Comparison of ENCODE assay signal across 8 cellular contexts in the genomic region with DNA sequence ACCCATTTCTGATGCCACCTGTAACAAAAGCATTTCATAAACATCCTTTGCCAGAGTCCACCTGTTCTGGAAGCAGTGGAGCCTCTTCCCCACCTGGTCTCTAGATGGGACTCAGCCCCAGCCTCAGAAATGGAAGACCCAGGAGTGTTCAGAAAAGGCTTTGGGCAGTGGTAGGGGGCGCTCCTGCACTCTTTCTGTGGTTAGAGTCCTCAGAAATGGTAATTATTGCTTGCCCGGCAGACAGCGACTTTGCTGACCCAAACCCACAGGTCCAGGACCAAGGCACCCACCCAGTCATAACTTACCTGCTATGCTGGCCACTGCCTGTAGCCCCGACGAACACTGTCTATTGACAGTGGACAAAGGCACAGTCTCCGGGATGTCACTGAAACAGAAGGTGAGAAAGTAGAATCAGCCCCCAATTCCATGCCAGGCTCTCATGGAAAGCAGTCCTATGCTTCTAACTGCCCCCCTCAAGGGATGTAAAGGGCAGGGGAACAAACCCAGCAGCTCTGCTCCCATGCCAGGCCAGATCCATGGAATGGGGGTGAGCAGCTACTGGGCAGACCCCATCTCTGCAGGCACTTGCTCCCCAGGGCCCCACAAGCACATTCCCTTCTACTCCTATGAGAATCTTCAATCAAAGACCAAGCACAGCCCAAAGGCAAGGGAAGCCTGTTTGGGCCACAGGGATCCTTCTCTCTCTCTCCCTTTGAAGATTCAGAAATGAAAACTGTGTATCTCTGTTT. TPM values are rescaled to one million over a fixed set of nuclear protein-coding genes. Genes with fewer than 3 reads are reported as not detected.
DNase-seq lines count a peak whose midpoint lies in the region; ATAC-seq and TF ChIP-seq lines count a peak whose summit lies in the region.

No MANE protein-coding gene starts in this region.

- H3K27ac Mint-ChIP-seq in CD8-positive, alpha-beta memory T cell = peak overlapping the region; percentile 33 to 89 (median 52)

- H3K4me1 ChIP-seq in CD8-positive, alpha-beta memory T cell (ENCODE audit: insufficient read depth, low read length) = peaks cover 10% of the 10 kb centered on the region
- peaks cover 23 to 86% (median 70%) of the 10 kb centered on the region in 4 donors for H3K4me1 ChIP-seq in liver (ENCODE audit: control insufficient read depth in 4 of 4, insufficient read depth in 4 of 4, low read length in 3 of 4)

- peak; percentile 45 to 56 for TF ChIP-seq RAD21 in liver (IDR thresholded peaks at IDR 0.05)

- peaks cover 53% of the 10 kb centered on the region for H3K36me3 ChIP-seq in CD8-positive, alpha-beta memory T cell (ENCODE audit: insufficient read depth, low read length)
- H3K36me3 ChIP-seq in liver (ENCODE audit: control insufficient read depth in 4 of 4, insufficient read depth in 3 of 4, low read depth in 1 of 4, low read length in 3 of 4) = peaks cover 16 to 44% (median 34%) of the 10 kb centered on the region in 4 donors

- peaks cover 38 to 61% (median 52%) of the 10 kb centered on the region in 3 donors for H3K4me1 Mint-ChIP-seq in CD8-positive, alpha-beta memory T cell

- H3K27me3 ChIP-seq in CD8-positive, alpha-beta memory T cell (ENCODE audit: insufficient read depth, low read length, poor library complexity, severe bottlenecking) = no peaks in the 10 kb centered on the region
- no peaks in the 10 kb centered on the region for H3K27me3 ChIP-seq in liver (ENCODE audit: control insufficient read depth in 4 of 4, insufficient read depth in 4 of 4, low read length in 3 of 4)

- H3K9me3 Mint-ChIP-seq in CD8-positive, alpha-beta memory T cell = no peaks in the 10 kb centered on the region

- 54% methylated on average over 6 of the region's 6 CpGs for WGBS in liver

- CTCF ChIA-PET in CD8-positive, alpha-beta memory T cell (lab: Charles Lee) = interaction anchor here (0.9 to 1.4 kb wide), 3 partner anchors 11 to 348 kb away, joined by 3 read pairs; no protein-coding TSS in a partner anchor

- ATAC-seq in HG03135 (IDR thresholded peaks at IDR 0.05; ENCODE audit: unreplicated experiment) (no peak), GM18511 (IDR thresholded peaks at IDR 0.05; ENCODE audit: unreplicated experiment) (no peak), HG03159 (IDR thresholded peaks at IDR 0.05; ENCODE audit: unreplicated experiment) (no peak)

- H3K27me3 Mint-ChIP-seq in CD8-positive, alpha-beta memory T cell = no peaks in the 10 kb centered on the region

- H3K27ac ChIP-seq in CD8-positive, alpha-beta memory T cell (ENCODE audit: low read depth, low read length) = no peak overlapping the region
- H3K27ac ChIP-seq in liver (ENCODE audit: low read depth in 1 of 2, low read length in 2 of 2) = peak overlapping the region; percentile 77 to 84

- H3K4me3 Mint-ChIP-seq in CD8-positive, alpha-beta memory T cell = no peak overlapping the region

- H3K9ac ChIP-seq in liver (ENCODE audit: low read depth in 1 of 2, low read length in 2 of 2) = no peak overlapping the region

- POLR2A ChIA-PET in CD8-positive, alpha-beta memory T cell (lab: Charles Lee) = no interaction called here

- H3K4me3 ChIP-seq in CD8-positive, alpha-beta memory T cell (ENCODE audit: low read length) = no peak overlapping the region
- H3K4me3 ChIP-seq in liver (ENCODE audit: low read depth in 1 of 3, low read length in 3 of 3) = no peak overlapping the region

- no peak for DNase-seq in CD8-positive, alpha-beta memory T cell
- DNase-seq in HuH-7 (ENCODE audit: low spot score) (peak; percentile 66), NCI-H1092 treated with DMSO at 0.1 percent for 48 hours (lab: John Stamatoyannopoulos, UW) (no peak)
- DNase-seq in activated T-cell treated with anti-CD3 and anti-CD28 coated beads, Interleukin-2, amount 50 U/mL, for 48 hours = peak; percentile 43 to 49

- H3K36me3 Mint-ChIP-seq in CD8-positive, alpha-beta memory T cell = peaks cover 0 to 87% (median 8%) of the 10 kb centered on the region in 3 donors

- TF ChIP-seq CTCF in liver (IDR thresholded peaks at IDR 0.05; ENCODE audit: low read depth, low read length, missing input control) = peak; percentile 17

- H3K9me3 ChIP-seq in CD8-positive, alpha-beta memory T cell (ENCODE audit: low read length) = no peaks in the 10 kb centered on the region
- no peaks in the 10 kb centered on the region for H3K9me3 ChIP-seq in liver (ENCODE audit: control insufficient read depth in 4 of 4, low read length in 3 of 4)

TF ChIP-seq in liver, 16 proteins besides CTCF, POLR2A, EP300 and RAD21:
- TF ChIP-seq GABPA (IDR thresholded peaks at IDR 0.05 in 1 of 2, conservative IDR thresholded peaks at IDR 0.05 in 1 of 2) (no peak), FOXA2 (IDR thresholded peaks at IDR 0.05) (no peak), HNF4A (conservative IDR thresholded peaks at IDR 0.05) (no peak), HNF4G (IDR thresholded peaks at IDR 0.05) (no peak), ZBTB33 (IDR thresholded peaks at IDR 0.05) (no peak), JUND (IDR thresholded peaks at IDR 0.05) (no peak), FOXA1 (IDR thresholded peaks at IDR 0.05) (no peak), EGR1 (IDR thresholded peaks at IDR 0.05; ENCODE audit: low read depth in 2 of 2) (no peak), SP1 (IDR thresholded peaks at IDR 0.05) (no peak), TAF1 (conservative IDR thresholded peaks at IDR 0.05) (no peak), YY1 (IDR thresholded peaks at IDR 0.05) (no peak), NR2F2 (IDR thresholded peaks at IDR 0.05) (no peak), MAX (IDR thresholded peaks at IDR 0.05) (no peak), RXRA (IDR thresholded peaks at IDR 0.05) (no peak), REST (IDR thresholded peaks at IDR 0.05) (no peak)
- TF ChIP-seq, protein P1, sequence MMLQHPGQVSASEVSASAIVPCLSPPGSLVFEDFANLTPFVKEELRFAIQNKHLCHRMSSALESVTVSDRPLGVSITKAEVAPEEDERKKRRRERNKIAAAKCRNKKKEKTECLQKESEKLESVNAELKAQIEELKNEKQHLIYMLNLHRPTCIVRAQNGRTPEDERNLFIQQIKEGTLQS (IDR thresholded peaks at IDR 0.05) = no peak
TF ChIP-seq in liver: peak in this region for 0.

RNA-seq across cellular contexts. Expression of gene ACAA1, which starts 5.1 kb away (rescaled TPM):
- 10 to 100 TPM; 67.1 to 67.4 TPM for total RNA-seq in CD8-positive, alpha-beta memory T cell
- polyA plus RNA-seq in CD8-positive, alpha-beta memory T cell = 49.0 TPM
- total RNA-seq in liver = 100 to 1,000 TPM; 220 to 410 TPM
- polyA plus RNA-seq in liver = 100 to 1,000 TPM; 338 to 342 TPM

RNA-seq across cellular contexts. Expression of gene MYD88, which starts 6.7 kb away (rescaled TPM):
- total RNA-seq in CD8-positive, alpha-beta memory T cell = 10 to 100 TPM; 32.9 to 35.9 TPM
- 108 TPM for polyA plus RNA-seq in CD8-positive, alpha-beta memory T cell
- total RNA-seq in liver = 10 to 100 TPM; 15.4 to 60.3 TPM
- polyA plus RNA-seq in liver = 10 to 100 TPM; 37.0 to 51.1 TPM

RNA-seq across cellular contexts. Expression of gene OXSR1, which starts 33.5 kb away (rescaled TPM):
- total RNA-seq in CD8-positive, alpha-beta memory T cell = 10 to 100 TPM; 56.3 to 60.0 TPM
- polyA plus RNA-seq in CD8-positive, alpha-beta memory T cell = 16.4 TPM
- total RNA-seq in liver = 10 to 100 TPM; 16.2 to 24.7 TPM
- 1 to 10 TPM; 4.3 to 8.2 TPM for polyA plus RNA-seq in liver

Comparison
In these comparisons a context has a peak if more than half of its experiments do, and no peak if none do; other contexts are left out.
1. DNase-seq: peak in HuH-7 (single experiment) and activated T-cell treated with anti-CD3 and anti-CD28 coated beads, Interleukin-2, amount 50 U/mL, for 48 hours (2 of 2); none in CD8-positive, alpha-beta memory T cell (0 of 5) and NCI-H1092 treated with DMSO at 0.1 percent for 48 hours (single experiment).